In genomic region chr7:47814905-47815613, GRCh38 we compare ENCODE assay signal across 19 cellular contexts.
DNase-seq lines count a peak whose midpoint lies in the region; ATAC-seq and TF ChIP-seq lines count a peak whose summit lies in the region.
"Had no signal": no experiment of that assay in that cellular context is flagged by ENCODE, and none has a peak within 500 bp of the region (broad histone marks: within the 10 kb centered on the region; RNA-seq: fewer than 3 reads in every experiment).

No MANE protein-coding gene starts in this region.

- no peak for TF ChIP-seq EP300 in Ishikawa (IDR thresholded peaks at IDR 0.05; ENCODE audit: borderline replicate concordance)

- no peaks in the 10 kb centered on the region for H3K4me1 ChIP-seq in foreskin keratinocyte

- TF ChIP-seq CTCF in foreskin keratinocyte (conservative IDR thresholded peaks at IDR 0.05): no peak

- TF ChIP-seq RAD21 in Ishikawa (IDR thresholded peaks at IDR 0.05; ENCODE audit: low read depth): no peak

- no peak for ATAC-seq in foreskin keratinocyte
- ATAC-seq: K562, PC-3 had no signal

- no peak overlapping the region for H3K27ac ChIP-seq in foreskin keratinocyte
- H3K27ac ChIP-seq: BLaER1 treated with 17β-estradiol and CSF1 and Interleukin-3, amounts not matched to agents 10 nM and 100 nM had no signal

- no peaks in the 10 kb centered on the region for H3K27me3 ChIP-seq in foreskin keratinocyte
- H3K27me3 ChIP-seq: BLaER1 treated with 17β-estradiol and CSF1 and Interleukin-3, amounts not matched to agents 10 nM and 100 nM had no signal

- peak; percentile 57 for DNase-seq in A172 (ENCODE audit: low spot score)
- DNase-seq in dermis blood vessel endothelial cell: peak; percentile 14
- peak; percentile 87 for DNase-seq in islet precursor cell
- DNase-seq in foreskin keratinocyte: no peak
- no peak for DNase-seq in GDM1 (lab: John Stamatoyannopoulos, UW)
- DNase-seq in T-helper 2 cell: no peak
- no peak for DNase-seq in kidney tubule cell (ENCODE audit: low spot score)
- DNase-seq: 8988T; CD8-positive, alpha-beta memory T cell; DND-41; HCEC 1CT; NCI-H1436 treated with DMSO at 0.1 percent for 48 hours; NCI-H2029 treated with DMSO at 0.1 percent for 48 hours; NCI-H510A; NCI-H774; PC-3 had no signal

TF ChIP-seq in Ishikawa, 13 proteins besides CTCF, POLR2A, EP300 and RAD21:
- TF ChIP-seq NFIC (IDR thresholded peaks at IDR 0.05) (0 out of 2 replicates have a peak, but pooled peaks have one; percentile 9), FOXM1 (IDR thresholded peaks at IDR 0.05; ENCODE audit: borderline replicate concordance, low read depth) (no peak), TEAD4 (IDR thresholded peaks at IDR 0.05) (peak; percentile 74), CREB1 (IDR thresholded peaks at IDR 0.05; ENCODE audit: low read depth) (no peak)
TF ChIP-seq in Ishikawa: peak in this region for 2.

Comparison
In these comparisons a context has a peak if more than half of its experiments do, and no peak if none do; other contexts are left out.
1. DNase-seq: peak in A172 (single experiment), dermis blood vessel endothelial cell (single experiment) and islet precursor cell (single experiment); none in foreskin keratinocyte (0 of 2), GDM1 (single experiment), T-helper 2 cell (0 of 5) and kidney tubule cell (single experiment).